ENCODE assay signal across 9 cellular contexts in the genomic region with DNA sequence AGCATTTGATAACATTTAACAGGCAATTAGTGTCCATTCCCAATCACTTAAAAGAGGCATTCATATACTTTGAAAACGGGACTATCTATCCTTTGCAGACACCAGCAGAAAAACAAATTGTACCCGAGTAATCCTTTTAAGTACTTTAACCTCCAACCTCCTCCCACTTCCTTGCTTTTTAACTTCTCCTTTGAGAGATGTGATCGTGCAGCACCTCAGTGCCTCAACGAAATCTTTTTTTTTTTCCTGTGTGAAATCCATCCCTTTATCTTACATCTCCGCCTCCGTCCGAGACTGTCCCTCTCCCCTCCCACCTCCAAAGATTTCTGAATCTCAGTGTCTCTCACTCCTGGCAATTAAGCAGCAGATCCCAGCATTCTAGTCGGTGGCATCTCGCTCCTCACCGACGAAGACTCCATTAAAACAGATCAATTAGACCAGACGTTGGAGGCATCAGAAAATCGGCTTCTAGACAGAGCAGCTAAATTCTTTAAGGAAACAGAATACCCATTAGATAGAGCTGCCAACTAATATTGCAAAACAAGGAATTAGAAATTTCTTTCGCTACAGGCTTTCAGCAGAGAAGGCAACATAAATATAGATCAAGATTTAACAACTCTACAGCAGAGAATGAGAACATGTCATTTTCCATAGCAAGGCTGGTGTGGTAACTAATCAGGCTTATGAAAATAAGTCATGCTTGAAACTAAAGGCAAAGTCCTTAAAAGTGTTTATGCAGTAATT. TPM values are rescaled to one million over a fixed set of nuclear protein-coding genes. Genes with fewer than 3 reads are reported as not detected.
DNase-seq lines count a peak whose midpoint lies in the region; ATAC-seq and TF ChIP-seq lines count a peak whose summit lies in the region.
"Had no signal": no experiment of that assay in that cellular context is flagged by ENCODE, and none has a peak within 500 bp of the region (broad histone marks: within the 10 kb centered on the region; RNA-seq: fewer than 3 reads in every experiment).

No MANE protein-coding gene starts in this region.

- no peak for ATAC-seq in CD4-positive, alpha-beta T cell (ENCODE audit: poor library complexity)
- ATAC-seq in GM21619 (IDR thresholded peaks at IDR 0.05; ENCODE audit: unreplicated experiment), result no peak
- ATAC-seq in GM21515 (IDR thresholded peaks at IDR 0.05; ENCODE audit: unreplicated experiment), result no peak

- DNase-seq in CD4-positive, alpha-beta T cell, result no peak
- peak in 15 of 61 donors; percentile 13 to 68 (median 35) for DNase-seq in caudate nucleus (lab: John Stamatoyannopoulos, UW)
- DNase-seq in RKO (ENCODE audit: low spot score), result no peak
- DNase-seq in GM19238 (ENCODE audit: insufficient read length, low spot score), result no peak
- DNase-seq: activated CD4-positive, alpha-beta T cell treated with anti-CD3 and anti-CD28 coated beads, Interleukin-2, amount 50 U/mL, for 4 hours had no signal

- no peak overlapping the region for H3K27ac ChIP-seq in CD4-positive, alpha-beta T cell (ENCODE audit: low read depth, low read length)
- peak overlapping the region; percentile 89 for H3K27ac ChIP-seq in caudate nucleus (ENCODE audit: low read depth, low read length)

- no peaks in the 10 kb centered on the region for H3K9me3 ChIP-seq in CD4-positive, alpha-beta T cell (ENCODE audit: control insufficient read depth, low read length)

- peaks cover 79% of the 10 kb centered on the region for H3K27me3 ChIP-seq in CD4-positive, alpha-beta T cell (ENCODE audit: control insufficient read depth, insufficient read depth, low read length)

- peak overlapping the region; percentile 62 for H3K4me3 Mint-ChIP-seq in CD4-positive, alpha-beta T cell
- H3K4me3 Mint-ChIP-seq in IgD-negative memory B cell (peak overlapping the region; percentile 12 to 92 (median 83)), nephron (peak overlapping the region; percentile 83 to 87 (median 84))

- CTCF ChIA-PET in CD4-positive, alpha-beta T cell (lab: Charles Lee), result no interaction called here

- peaks cover 37% of the 10 kb centered on the region for H3K4me1 Mint-ChIP-seq in CD4-positive, alpha-beta T cell (ENCODE audit: low read depth)
- peaks cover 11 to 19% (median 13%) of the 10 kb centered on the region in 3 donors for H3K4me1 Mint-ChIP-seq in IgD-negative memory B cell
- peaks cover 29% of the 10 kb centered on the region for H3K4me1 Mint-ChIP-seq in nephron

- intact Hi-C loops in CD4-positive, alpha-beta T cell (cut with DNase I, micrococcal nuclease), result no loop called here

- peaks cover 86% of the 10 kb centered on the region for H3K27me3 Mint-ChIP-seq in CD4-positive, alpha-beta T cell
- H3K27me3 Mint-ChIP-seq in IgD-negative memory B cell (peaks cover 46% of the 10 kb centered on the region), nephron (ENCODE audit: low read depth) (peaks cover 83% of the 10 kb centered on the region)

- no peaks in the 10 kb centered on the region for H3K36me3 Mint-ChIP-seq in CD4-positive, alpha-beta T cell (ENCODE audit: low read depth)
- H3K36me3 Mint-ChIP-seq in IgD-negative memory B cell (no peaks in the 10 kb centered on the region), nephron (ENCODE audit: low read depth) (no peaks in the 10 kb centered on the region)

- H3K9me3 Mint-ChIP-seq in CD4-positive, alpha-beta T cell, result no peaks in the 10 kb centered on the region
- H3K9me3 Mint-ChIP-seq in IgD-negative memory B cell (peaks cover 0 to 2% (median 0%) of the 10 kb centered on the region in 3 donors), nephron (no peaks in the 10 kb centered on the region)

- POLR2A ChIA-PET in CD4-positive, alpha-beta T cell (lab: Charles Lee), result no interaction called here

- no peak overlapping the region for H3K27ac Mint-ChIP-seq in CD4-positive, alpha-beta T cell
- H3K27ac Mint-ChIP-seq in IgD-negative memory B cell (no peak overlapping the region), nephron (peak overlapping the region in 2 of 3 experiments; percentile 42 to 44)

- TF ChIP-seq CTCF in CD4-positive, alpha-beta T cell (IDR thresholded peaks at IDR 0.05), result no peak
- no peak for TF ChIP-seq CTCF in nephron (IDR thresholded peaks at IDR 0.05; ENCODE audit: unreplicated experiment in 3 of 3)

RNA-seq across cellular contexts. Expression of a gene that starts 1.9 kb away (rescaled TPM):
- not detected for total RNA-seq in CD4-positive, alpha-beta T cell
- polyA plus RNA-seq in IgD-negative memory B cell, result not detected

Comparison
In these comparisons a context has a peak if more than half of its experiments do, and no peak if none do; other contexts are left out.
1. H3K27ac Mint-ChIP-seq: peak in nephron (2 of 3); none in CD4-positive, alpha-beta T cell (single experiment) and IgD-negative memory B cell (0 of 3).
2. Peak in every context shown above with its lines, with median percentiles within 50 percentile points of each other: H3K4me3 Mint-ChIP-seq.